Comparison of ENCODE assay signal across 16 cellular contexts in genomic region chr10:73234695-73235094, GRCh38. TPM values are rescaled to one million over a fixed set of nuclear protein-coding genes. Genes with fewer than 3 reads are reported as not detected.
DNase-seq lines count a peak whose midpoint lies in the region; ATAC-seq and TF ChIP-seq lines count a peak whose summit lies in the region.
"Had no signal": no experiment of that assay in that cellular context is flagged by ENCODE, and none has a peak within 500 bp of the region (broad histone marks: within the 10 kb centered on the region; RNA-seq: fewer than 3 reads in every experiment).

No MANE protein-coding gene starts in this region.

- H3K4me3 Mint-ChIP-seq in activated CD4-positive, alpha-beta memory T cell treated with anti-CD3 and anti-CD28 coated beads, Interleukin-2, amount 10 ng/mL, durations not matched to agents 7 days and 5 days = no peak overlapping the region
- no peak overlapping the region for H3K4me3 Mint-ChIP-seq in activated CD4-positive, alpha-beta memory T cell treated with anti-CD3 and anti-CD28 coated beads for 36 hours
- no peak overlapping the region for H3K4me3 Mint-ChIP-seq in glutamatergic neuron (ENCODE audit: unreplicated experiment)
- H3K4me3 Mint-ChIP-seq in progenitor cell of endocrine pancreas (ENCODE audit: low read depth) = no peak overlapping the region
- H3K4me3 Mint-ChIP-seq: CD8-positive, alpha-beta memory T cell; H9 had no signal

- no peaks in the 10 kb centered on the region for H3K9me3 Mint-ChIP-seq in activated CD4-positive, alpha-beta memory T cell treated with anti-CD3 and anti-CD28 coated beads, Interleukin-2, amount 10 ng/mL, durations not matched to agents 7 days and 5 days
- H3K9me3 Mint-ChIP-seq in activated CD4-positive, alpha-beta memory T cell treated with anti-CD3 and anti-CD28 coated beads for 36 hours = no peaks in the 10 kb centered on the region
- H3K9me3 Mint-ChIP-seq in glutamatergic neuron (ENCODE audit: unreplicated experiment) (no peaks in the 10 kb centered on the region), progenitor cell of endocrine pancreas (ENCODE audit: low read depth) (no peaks in the 10 kb centered on the region)
- H3K9me3 Mint-ChIP-seq: CD8-positive, alpha-beta memory T cell; H9 had no signal

- CTCF ChIA-PET in activated CD4-positive, alpha-beta memory T cell treated with anti-CD3 and anti-CD28 coated beads, Interleukin-2, amount 10 ng/mL, durations not matched to agents 7 days and 5 days (lab: Charles Lee) = interaction anchor here (0.6 kb wide), 1 partner anchor 22 kb away, joined by 3 read pairs; no protein-coding TSS in a partner anchor
- CTCF ChIA-PET in activated CD4-positive, alpha-beta memory T cell treated with anti-CD3 and anti-CD28 coated beads for 36 hours (lab: Charles Lee) = no interaction called here

- no peaks in the 10 kb centered on the region for H3K27me3 ChIP-seq in heart left ventricle
- H3K27me3 ChIP-seq: BLaER1 had no signal

- no peak for TF ChIP-seq POLR2A in heart left ventricle (IDR thresholded peaks at IDR 0.05)

- H3K4me1 ChIP-seq in heart left ventricle = peaks cover 0 to 14% (median under 1%) of the 10 kb centered on the region in 12 donors
- H3K4me1 ChIP-seq: BLaER1, Caco-2 had no signal

- intact Hi-C loops in activated CD4-positive, alpha-beta memory T cell treated with anti-CD3 and anti-CD28 coated beads for 36 hours (cut with micrococcal nuclease) = no loop called here
- intact Hi-C loops in heart left ventricle (cut with DNase I) (no loop called here), cardiac septum (cut with DNase I) (no loop called here)

- peaks cover 39% of the 10 kb centered on the region for H3K36me3 Mint-ChIP-seq in activated CD4-positive, alpha-beta memory T cell treated with anti-CD3 and anti-CD28 coated beads, Interleukin-2, amount 10 ng/mL, durations not matched to agents 7 days and 5 days (ENCODE audit: low read depth)
- peaks cover 24% of the 10 kb centered on the region for H3K36me3 Mint-ChIP-seq in activated CD4-positive, alpha-beta memory T cell treated with anti-CD3 and anti-CD28 coated beads for 36 hours
- no peaks in the 10 kb centered on the region for H3K36me3 Mint-ChIP-seq in glutamatergic neuron (ENCODE audit: unreplicated experiment)
- peaks cover 12% of the 10 kb centered on the region for H3K36me3 Mint-ChIP-seq in progenitor cell of endocrine pancreas (ENCODE audit: insufficient read depth)

- H3K4me1 Mint-ChIP-seq in activated CD4-positive, alpha-beta memory T cell treated with anti-CD3 and anti-CD28 coated beads, Interleukin-2, amount 10 ng/mL, durations not matched to agents 7 days and 5 days = no peaks in the 10 kb centered on the region
- H3K4me1 Mint-ChIP-seq in activated CD4-positive, alpha-beta memory T cell treated with anti-CD3 and anti-CD28 coated beads for 36 hours (ENCODE audit: low read depth) = no peaks in the 10 kb centered on the region
- H3K4me1 Mint-ChIP-seq in glutamatergic neuron (ENCODE audit: low read depth, unreplicated experiment) (no peaks in the 10 kb centered on the region), progenitor cell of endocrine pancreas (ENCODE audit: low read depth) (no peaks in the 10 kb centered on the region)
- H3K4me1 Mint-ChIP-seq: H9 had no signal

- H3K9me3 ChIP-seq in heart left ventricle = no peaks in the 10 kb centered on the region
- H3K9me3 ChIP-seq: BLaER1, Caco-2 had no signal

- peaks cover 0 to 91% (median 64%) of the 10 kb centered on the region in 9 donors for H3K36me3 ChIP-seq in heart left ventricle

- H3K27me3 Mint-ChIP-seq in activated CD4-positive, alpha-beta memory T cell treated with anti-CD3 and anti-CD28 coated beads, Interleukin-2, amount 10 ng/mL, durations not matched to agents 7 days and 5 days = no peaks in the 10 kb centered on the region
- no peaks in the 10 kb centered on the region for H3K27me3 Mint-ChIP-seq in activated CD4-positive, alpha-beta memory T cell treated with anti-CD3 and anti-CD28 coated beads for 36 hours
- H3K27me3 Mint-ChIP-seq in glutamatergic neuron (ENCODE audit: unreplicated experiment) = no peaks in the 10 kb centered on the region
- H3K27me3 Mint-ChIP-seq in progenitor cell of endocrine pancreas = no peaks in the 10 kb centered on the region

- TF ChIP-seq CTCF in heart left ventricle (IDR thresholded peaks at IDR 0.05) = no peak
- no peak for TF ChIP-seq CTCF in glutamatergic neuron (IDR thresholded peaks at IDR 0.05; ENCODE audit: partially characterized antibody, unreplicated experiment)
- no peak for TF ChIP-seq CTCF in progenitor cell of endocrine pancreas (IDR thresholded peaks at IDR 0.05; ENCODE audit: unreplicated experiment)

- 55 to 76% (median 67%) methylated on average over 7 of the region's 7 CpGs for WGBS in heart left ventricle, 4 donors

- H3K27ac ChIP-seq in heart left ventricle = peak overlapping the region in 4 of 12 donors; percentile 4 to 51 (median 19)
- H3K27ac ChIP-seq: BLaER1 had no signal

- no peak overlapping the region for H3K4me3 ChIP-seq in heart left ventricle
- H3K4me3 ChIP-seq: BLaER1 had no signal

- H3K27ac Mint-ChIP-seq in activated CD4-positive, alpha-beta memory T cell treated with anti-CD3 and anti-CD28 coated beads, Interleukin-2, amount 10 ng/mL, durations not matched to agents 7 days and 5 days = peak overlapping the region; percentile 16
- no peak overlapping the region for H3K27ac Mint-ChIP-seq in activated CD4-positive, alpha-beta memory T cell treated with anti-CD3 and anti-CD28 coated beads for 36 hours
- H3K27ac Mint-ChIP-seq in glutamatergic neuron (ENCODE audit: unreplicated experiment) (peak overlapping the region; percentile 67), progenitor cell of endocrine pancreas (peak overlapping the region; percentile 62)

- ATAC-seq in heart left ventricle = peak in 3 of 4 donors; percentile 36 to 64 (median 62)

- POLR2A ChIA-PET in activated CD4-positive, alpha-beta memory T cell treated with anti-CD3 and anti-CD28 coated beads, Interleukin-2, amount 10 ng/mL, durations not matched to agents 7 days and 5 days (lab: Charles Lee) = interaction anchor here (1.2 to 1.3 kb wide), 2 partner anchors 11 to 13 kb away, joined by 3 to 5 read pairs; partner anchors contain the start of gene DNAJC9
- POLR2A ChIA-PET in activated CD4-positive, alpha-beta memory T cell treated with anti-CD3 and anti-CD28 coated beads for 36 hours (lab: Charles Lee) = interaction anchor here (0.5 to 1.3 kb wide), 2 partner anchors 11 to 362 kb away, joined by 3 to 5 read pairs; no protein-coding TSS in a partner anchor

- no peak for DNase-seq in activated CD4-positive, alpha-beta memory T cell treated with anti-CD3 and anti-CD28 coated beads, Interleukin-2, amount 10 ng/mL, durations not matched to agents 7 days and 5 days
- no peak for DNase-seq in activated CD4-positive, alpha-beta memory T cell treated with anti-CD3 and anti-CD28 coated beads for 36 hours
- DNase-seq in heart left ventricle (no peak), cardiac septum (ENCODE audit: low spot score) (no peak), glutamatergic neuron (no peak), progenitor cell of endocrine pancreas (ENCODE audit: low spot score, unreplicated experiment) (no peak), amniotic stem cell (lab: John Stamatoyannopoulos, UW) (no peak)
- DNase-seq: 8988T; AML-193; Caco-2; CD8-positive, alpha-beta memory T cell; DND-41; GDM1; GOT3; H9 had no signal

RNA-seq across cellular contexts. Expression of gene DNAJC9, which starts 12.4 kb away (rescaled TPM):
- total RNA-seq in activated CD4-positive, alpha-beta memory T cell treated with anti-CD3 and anti-CD28 coated beads, Interleukin-2, amount 10 ng/mL, durations not matched to agents 7 days and 5 days = 10 to 100 TPM; 46.9 to 49.6 TPM
- 10 to 100 TPM; 45.8 to 49.3 TPM for total RNA-seq in activated CD4-positive, alpha-beta memory T cell treated with anti-CD3 and anti-CD28 coated beads for 36 hours
- total RNA-seq in heart left ventricle = 10 to 100 TPM in 1 of 9 donors, 1 to 10 TPM in 8; 6.5 to 11.6 (median 6.8) TPM
- polyA plus RNA-seq in heart left ventricle = 1 to 10 TPM; 5.8 to 8.7 TPM
- 7.4 TPM for total RNA-seq in cardiac septum
- 37.5 TPM for total RNA-seq in glutamatergic neuron (ENCODE audit: unreplicated experiment)
- 46.8 and 47.1 TPM in 2 replicates for total RNA-seq in progenitor cell of endocrine pancreas

RNA-seq across cellular contexts. Expression of gene MRPS16, which starts 17.7 kb away (rescaled TPM):
- total RNA-seq in activated CD4-positive, alpha-beta memory T cell treated with anti-CD3 and anti-CD28 coated beads, Interleukin-2, amount 10 ng/mL, durations not matched to agents 7 days and 5 days = 10 to 100 TPM; 77.5 to 80.8 TPM
- total RNA-seq in activated CD4-positive, alpha-beta memory T cell treated with anti-CD3 and anti-CD28 coated beads for 36 hours = 100 to 1,000 TPM; 136 to 139 TPM
- total RNA-seq in heart left ventricle (100 to 1,000 TPM in 6 of 9 donors, 10 to 100 TPM in 3; 56.5 to 112 (median 101) TPM), cardiac septum (95.5 TPM), glutamatergic neuron (ENCODE audit: unreplicated experiment) (89.2 TPM), progenitor cell of endocrine pancreas (84.7 and 86.3 TPM in 2 replicates)
- polyA plus RNA-seq in heart left ventricle = 10 to 100 TPM; 80.5 to 85.8 TPM
